ENCODE assay signal across 8 cellular contexts in genomic region chr18:49491534-49491856, GRCh38. TPM values are rescaled to one million over a fixed set of nuclear protein-coding genes. Genes with fewer than 3 reads are reported as not detected.
DNase-seq lines count a peak whose midpoint lies in the region; ATAC-seq and TF ChIP-seq lines count a peak whose summit lies in the region.

No MANE protein-coding gene starts in this region.

- H3K4me2 ChIP-seq in fibroblast of lung (ENCODE audit: extremely low read depth, insufficient read depth, low read length), result peak overlapping the region; percentile 91

- H3K9me3 ChIP-seq in SJCRH30 (replicated peaks) (no peaks in the 10 kb centered on the region), fibroblast of lung (ENCODE audit: control insufficient read depth, insufficient read depth, low read depth, low read length) (no peaks in the 10 kb centered on the region)

- no peaks in the 10 kb centered on the region for H4K20me1 ChIP-seq in fibroblast of lung (ENCODE audit: control insufficient read depth, extremely low read depth, insufficient read depth, low read length)

- no peak overlapping the region for H2AFZ ChIP-seq in fibroblast of lung (ENCODE audit: low read length)

- DNase-seq in GM06990 (ENCODE audit: extremely low read depth, insufficient read length), result no peak
- no peak for DNase-seq in SJCRH30
- DNase-seq in fibroblast of lung (ENCODE audit: low read depth in 2 of 2), result no peak
- no peak for DNase-seq in HPDE6-E6E7 (ENCODE audit: extremely low spot score)
- DNase-seq in NCI-H345 treated with DMSO at 0.1 percent for 48 hours (lab: John Stamatoyannopoulos, UW; ENCODE audit: unreplicated experiment), result no peak
- no peak for DNase-seq in germinal center (ENCODE audit: low spot score)

- peak overlapping the region; percentile 100 for H3K4me3 ChIP-seq in GM06990 (replicated peaks; ENCODE audit: low read depth, low read length)
- H3K4me3 ChIP-seq in SJCRH30, result peak overlapping the region; percentile 78
- H3K4me3 ChIP-seq in fibroblast of lung (replicated peaks in 1 of 4; ENCODE audit: control extremely low read depth in 1 of 4, insufficient read depth in 1 of 4, low read depth in 3 of 4, low read length in 4 of 4), result peak overlapping the region; percentile 74 to 93 (median 88)
- H3K4me3 ChIP-seq in rectal smooth muscle tissue (ENCODE audit: low read length), result peak overlapping the region; percentile 97

- peak overlapping the region; percentile 86 for H3K27ac ChIP-seq in SJCRH30
- peak overlapping the region; percentile 93 for H3K27ac ChIP-seq in fibroblast of lung (ENCODE audit: insufficient read depth, low read length)
- peak overlapping the region; percentile 90 for H3K27ac ChIP-seq in rectal smooth muscle tissue (ENCODE audit: low read depth, low read length)

- H3K79me2 ChIP-seq in fibroblast of lung (ENCODE audit: control insufficient read depth, insufficient read depth, low read length), result peaks cover 27% of the 10 kb centered on the region

- ATAC-seq in HG03095 (IDR thresholded peaks at IDR 0.05; ENCODE audit: unreplicated experiment), result no peak

- no peak for TF ChIP-seq CTCF in GM06990 (IDR thresholded peaks at IDR 0.05; ENCODE audit: insufficient read depth, low read length, poor library complexity, severe bottlenecking)
- TF ChIP-seq CTCF in fibroblast of lung (conservative IDR thresholded peaks at IDR 0.05 in 1 of 2, IDR thresholded peaks at IDR 0.05 in 1 of 2; ENCODE audit: low read depth in 1 of 2, low read length in 2 of 2), result no peak

- H3K36me3 ChIP-seq in GM06990 (ENCODE audit: control insufficient read depth, insufficient read depth, low read length) (peaks cover 5% of the 10 kb centered on the region), SJCRH30 (peaks cover 46% of the 10 kb centered on the region), fibroblast of lung (ENCODE audit: control insufficient read depth, insufficient read depth, low read length) (peaks cover 9% of the 10 kb centered on the region), rectal smooth muscle tissue (ENCODE audit: control insufficient read depth, insufficient read depth, low read length) (peaks cover 21% of the 10 kb centered on the region)

- H3K9ac ChIP-seq in fibroblast of lung (ENCODE audit: insufficient read depth, low read length) (peak overlapping the region; percentile 98), rectal smooth muscle tissue (ENCODE audit: low read length) (peak overlapping the region; percentile 97)

- H3K27me3 ChIP-seq in GM06990 (replicated peaks; ENCODE audit: control insufficient read depth, insufficient read depth, low read length) (no peaks in the 10 kb centered on the region), SJCRH30 (no peaks in the 10 kb centered on the region), fibroblast of lung (ENCODE audit: control insufficient read depth, insufficient read depth, low read length) (no peaks in the 10 kb centered on the region), rectal smooth muscle tissue (ENCODE audit: control insufficient read depth, insufficient read depth, low read length) (no peaks in the 10 kb centered on the region)

- H3K4me1 ChIP-seq in SJCRH30, result peaks cover 9% of the 10 kb centered on the region
- peaks cover 9% of the 10 kb centered on the region for H3K4me1 ChIP-seq in fibroblast of lung (ENCODE audit: control insufficient read depth, extremely low read depth, insufficient read depth, low read length)
- peaks cover 18% of the 10 kb centered on the region for H3K4me1 ChIP-seq in rectal smooth muscle tissue (ENCODE audit: control insufficient read depth, insufficient read depth, low read length)

RNA-seq across cellular contexts. Expression of gene RPL17, which starts 0.8 kb away (rescaled TPM):
- 3,403 and 3,465 TPM in 2 replicates for total RNA-seq in SJCRH30 (2014; rRNA removed; shearing (Covaris generic))
- total RNA-seq in fibroblast of lung, result 2,451 and 3,311 TPM in 2 replicates
- polyA plus RNA-seq in fibroblast of lung, result 3,444 and 3,511 TPM in 2 replicates
- polyA plus RNA-seq in fibroblast of lung (2012), result 2,510 and 2,780 TPM in 2 replicates
- 382 and 412 TPM in 2 replicates for polyA minus RNA-seq in fibroblast of lung (ENCODE audit: low replicate concordance)

RNA-seq across cellular contexts. Expression of gene C18orf32, which starts 4.5 kb away (rescaled TPM):
- 14.6 and 21.5 TPM in 2 replicates for total RNA-seq in SJCRH30 (2014; rRNA removed; shearing (Covaris generic))
- total RNA-seq in fibroblast of lung, result 11.9 and 12.8 TPM in 2 replicates
- 30.2 and 39.1 TPM in 2 replicates for polyA plus RNA-seq in fibroblast of lung
- polyA plus RNA-seq in fibroblast of lung (2012), result 28.8 and 30.2 TPM in 2 replicates
- 0.48 and 1.2 TPM in 2 replicates for polyA minus RNA-seq in fibroblast of lung (ENCODE audit: low replicate concordance)

RNA-seq across cellular contexts. Expression of gene DYM, which starts 31.1 kb away (rescaled TPM):
- total RNA-seq in SJCRH30 (2014; rRNA removed; shearing (Covaris generic)), result 52.1 and 57.2 TPM in 2 replicates
- 28.2 and 39.1 TPM in 2 replicates for total RNA-seq in fibroblast of lung
- 26.0 and 36.2 TPM in 2 replicates for polyA plus RNA-seq in fibroblast of lung
- 25.8 and 34.7 TPM in 2 replicates for polyA plus RNA-seq in fibroblast of lung (2012)
- 72.4 and 93.6 TPM in 2 replicates for polyA minus RNA-seq in fibroblast of lung (ENCODE audit: low replicate concordance)
